25 cellular contexts compared by ENCODE assay signal in genomic region chr9:134699343-134699740, GRCh38. TPM values are rescaled to one million over a fixed set of nuclear protein-coding genes. Genes with fewer than 3 reads are reported as not detected.
DNase-seq lines count a peak whose midpoint lies in the region; ATAC-seq and TF ChIP-seq lines count a peak whose summit lies in the region.
"Had no signal": no experiment of that assay in that cellular context is flagged by ENCODE, and none has a peak within 500 bp of the region (broad histone marks: within the 10 kb centered on the region; RNA-seq: fewer than 3 reads in every experiment).

No MANE protein-coding gene starts in this region.

- in situ Hi-C loops in astrocyte of the spinal cord (cut with HindIII; ENCODE audit: low sequenced_read_pairs): no loop called here

- peaks cover 0 to 11% of the 10 kb centered on the region in 2 donors for H3K4me1 ChIP-seq in right atrium auricular region
- H3K4me1 ChIP-seq: psoas muscle, upper lobe of left lung had no signal

- H3K27me3 ChIP-seq in right atrium auricular region: no peaks in the 10 kb centered on the region
- H3K27me3 ChIP-seq: dorsolateral prefrontal cortex, left lung, upper lobe of left lung had no signal

- intact Hi-C loops in Right ventricle myocardium inferior (cut with DNase I): loop anchor here (5.0 kb wide), 1 partner anchor 713 kb away; no protein-coding TSS in a partner anchor
- intact Hi-C loops in left ventricle myocardium superior (cut with micrococcal nuclease): no loop called here

- no peak overlapping the region for H3K4me3 ChIP-seq in right atrium auricular region
- no peak overlapping the region for H3K4me3 ChIP-seq in astrocyte of the spinal cord (ENCODE audit: low read depth, low read length)
- H3K4me3 ChIP-seq: dorsolateral prefrontal cortex, left lung, psoas muscle, upper lobe of left lung had no signal

- H3K9me3 ChIP-seq in right atrium auricular region: no peaks in the 10 kb centered on the region
- H3K9me3 ChIP-seq: left lung, psoas muscle, SK-N-SH, upper lobe of left lung had no signal

- H3K36me3 ChIP-seq in right atrium auricular region: peaks cover 9% of the 10 kb centered on the region

- DNase-seq in Right ventricle myocardium inferior (ENCODE audit: missing footprints): peak; percentile 13
- no peak for DNase-seq in right atrium auricular region (ENCODE audit: low spot score)
- peak; percentile 41 for DNase-seq in astrocyte of the spinal cord (ENCODE audit: low read depth, low spot score)
- DNase-seq in left ventricle myocardium superior: no peak
- no peak for DNase-seq in T-helper 9 cell
- DNase-seq: activated CD4-positive, CD25-positive, alpha-beta regulatory T cell treated with anti-CD3 and anti-CD28 coated beads, Interleukin-2, amount 50 U/mL, for 72 hours; activated CD8-positive, alpha-beta memory T cell treated with anti-CD3 and anti-CD28 coated beads, Interleukin-2, amount 50 U/mL, for 48 hours; activated CD8-positive, alpha-beta T cell treated with anti-CD3 and anti-CD28 coated beads for 36 hours; activated naive CD4-positive, alpha-beta T cell treated with anti-CD3 and anti-CD28 coated beads for 36 hours; cerebellar nuclear complex; dorsolateral prefrontal cortex; naive thymus-derived CD8-positive, alpha-beta T cell; NCI-H1105; NCI-H187 treated with DMSO at 0.1 percent for 48 hours; NCI-H510A treated with DMSO at 0.1 percent for 48 hours; NK-92 treated with Interleukin-12 subunit alpha and Interleukin-12 subunit beta, amount 100 ng/mL, for 24 hours; occipital lobe; SK-N-SH; upper lobe of left lung had no signal

- TF ChIP-seq CTCF in right atrium auricular region (IDR thresholded peaks at IDR 0.05) (no peak), astrocyte of the spinal cord (IDR thresholded peaks at IDR 0.05; ENCODE audit: low read depth, low read length) (no peak)

- ATAC-seq in Right ventricle myocardium inferior (peak; percentile 40), left ventricle myocardium superior (peak; percentile 46), HG03439 (IDR thresholded peaks at IDR 0.05; ENCODE audit: unreplicated experiment) (no peak), GM18502 (IDR thresholded peaks at IDR 0.05; ENCODE audit: poor library complexity, unreplicated experiment) (no peak), GM19463 (IDR thresholded peaks at IDR 0.05; ENCODE audit: unreplicated experiment) (no peak)
- ATAC-seq: naive thymus-derived CD8-positive, alpha-beta T cell had no signal

- peak overlapping the region in 1 of 2 donors; percentile 42 for H3K27ac ChIP-seq in right atrium auricular region
- H3K27ac ChIP-seq: dorsolateral prefrontal cortex, left lung, psoas muscle, upper lobe of left lung had no signal

RNA-seq across cellular contexts. Expression of gene COL5A1, which starts 57.7 kb away (rescaled TPM):
- total RNA-seq in Right ventricle myocardium inferior (18.7 TPM), right atrium auricular region (10 to 100 TPM; 10.9 to 22.0 TPM), left ventricle myocardium superior (14.8 TPM)
- total RNA-seq: activated T-helper 1 cell treated with anti-CD3 and anti-CD28 coated beads, Interleukin-12 subunit alpha, Interleukin-12 subunit beta, Interleukin-2, Interleukin-4 antibody, amounts not matched to agents 30 ng/mL and 10 ng/mL and 1 ng/mL, durations not matched to agents 14 hours and 24 hours and 36 hours had no signal

Comparison
In these comparisons a context has a peak if more than half of its experiments do, and no peak if none do; other contexts are left out.
1. DNase-seq: peak in Right ventricle myocardium inferior (single experiment) and astrocyte of the spinal cord (single experiment); none in right atrium auricular region (single experiment), left ventricle myocardium superior (single experiment) and T-helper 9 cell (single experiment).
2. ATAC-seq: peak in Right ventricle myocardium inferior (single experiment) and left ventricle myocardium superior (single experiment); none in HG03439 (single experiment), GM18502 (single experiment) and GM19463 (single experiment).